Comparison of ENCODE assay signal across 11 cellular contexts in the genomic region with DNA sequence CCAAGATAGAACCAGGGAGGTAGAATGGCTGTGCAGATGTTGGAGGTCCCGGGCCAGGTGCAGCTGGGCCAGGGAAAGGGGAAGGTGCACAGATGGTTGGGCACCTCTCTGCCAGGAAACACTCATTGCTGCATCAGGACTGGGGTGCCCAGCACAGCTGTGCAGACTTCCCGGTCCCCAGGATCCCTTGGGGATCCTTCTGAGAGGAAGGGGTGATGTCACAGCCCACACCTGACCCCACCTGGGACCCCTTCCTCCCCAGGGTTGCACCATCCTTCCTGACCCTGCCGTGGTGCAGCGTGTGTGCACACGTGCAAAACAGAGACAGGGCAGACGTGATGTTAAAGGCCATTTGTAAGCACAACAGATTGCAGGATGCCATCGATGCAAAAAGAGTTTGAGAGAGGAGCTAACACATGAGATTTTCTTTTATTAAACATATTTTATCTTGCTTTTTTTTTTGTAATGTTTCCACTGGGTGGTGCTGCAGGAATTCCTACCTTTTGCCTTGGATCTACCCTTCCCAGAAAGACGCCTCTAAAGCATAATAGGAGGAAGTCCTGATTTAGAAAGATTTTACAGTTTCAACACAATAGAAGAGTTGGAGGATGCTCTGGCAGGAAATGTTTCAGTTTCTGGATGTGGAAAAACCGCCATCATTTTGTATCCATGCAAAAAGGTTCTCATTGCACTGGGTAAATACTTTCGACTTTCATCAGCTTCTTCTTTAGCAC. TPM values are rescaled to one million over a fixed set of nuclear protein-coding genes. Genes with fewer than 3 reads are reported as not detected.
DNase-seq lines count a peak whose midpoint lies in the region; ATAC-seq, FAIRE-seq and TF ChIP-seq lines count a peak whose summit lies in the region.
"Had no signal": no experiment of that assay in that cellular context is flagged by ENCODE, and none has a peak within 500 bp of the region (broad histone marks: within the 10 kb centered on the region; RNA-seq: fewer than 3 reads in every experiment).

No MANE protein-coding gene starts in this region.

- FAIRE-seq in GM12892 (lab: Jason Lieb, UNC) = no peak
- FAIRE-seq: G401.6, H54 had no signal

- peak; percentile 42 for ATAC-seq in HG02678 (IDR thresholded peaks at IDR 0.05; ENCODE audit: unreplicated experiment)
- peak; percentile 27 to 65 for ATAC-seq in lower lobe of right lung
- no peak for ATAC-seq in GM18502 (IDR thresholded peaks at IDR 0.05; ENCODE audit: poor library complexity, unreplicated experiment)
- ATAC-seq in GM19395 (IDR thresholded peaks at IDR 0.05; ENCODE audit: unreplicated experiment) = no peak

- H3K27me3 ChIP-seq in AG04450 (ENCODE audit: control insufficient read depth, insufficient read depth, low read length) (no peaks in the 10 kb centered on the region), adipocyte (replicated peaks; ENCODE audit: control insufficient read depth, insufficient read depth, low read length) (no peaks in the 10 kb centered on the region), lower lobe of right lung (ENCODE audit: low read depth) (no peaks in the 10 kb centered on the region)

- H3K4me1 ChIP-seq in adipocyte (ENCODE audit: control insufficient read depth, insufficient read depth, low read length) (peaks cover 26% of the 10 kb centered on the region), lower lobe of right lung (peaks cover 61% of the 10 kb centered on the region)

- H3K9me3 ChIP-seq in AG04450 (ENCODE audit: control insufficient read depth, insufficient read depth, low read length) = no peaks in the 10 kb centered on the region; the same call in none of the 2 replicates
- H3K9me3 ChIP-seq in adipocyte (ENCODE audit: control insufficient read depth, low read length) = peaks cover 11% of the 10 kb centered on the region
- H3K9me3 ChIP-seq in lower lobe of right lung = no peaks in the 10 kb centered on the region

- CTCF ChIA-PET in AG04450 (lab: Charles Lee) = interaction anchor here (0.7 to 9.5 kb wide), 5 partner anchors 9 to 308 kb away, joined by 3 to 158 read pairs (median 7); no protein-coding TSS in a partner anchor

- TF ChIP-seq POLR2A in GM12892 (IDR thresholded peaks at IDR 0.05; ENCODE audit: low read depth, low read length) = no peak

- H3K36me3 ChIP-seq in adipocyte (ENCODE audit: control insufficient read depth, insufficient read depth, low read length, severe bottlenecking) = peaks cover 2% of the 10 kb centered on the region
- H3K36me3 ChIP-seq in lower lobe of right lung = no peaks in the 10 kb centered on the region

- H3K4me3 ChIP-seq in AG04450 (ENCODE audit: low read depth, low read length) = no peak overlapping the region
- H3K4me3 ChIP-seq in adipocyte (ENCODE audit: low read length) = peak overlapping the region; percentile 25
- H3K4me3 ChIP-seq in lower lobe of right lung = no peak overlapping the region

- intact Hi-C loops in lower lobe of right lung (cut with DNase I) = no loop called here

- 0 out of 2 replicates have a peak, but pooled peaks have one; percentile 20 for TF ChIP-seq CTCF in AG04450 (IDR thresholded peaks at IDR 0.05; ENCODE audit: low read depth, low read length)
- TF ChIP-seq CTCF in lower lobe of right lung (IDR thresholded peaks at IDR 0.05) = no peak

- POLR2A ChIA-PET in AG04450 (lab: Yijun Ruan, JAX) = no interaction called here

- peak overlapping the region; percentile 20 for H3K9ac ChIP-seq in adipocyte (ENCODE audit: low read length)

- no peak overlapping the region for H3K27ac ChIP-seq in AG04450 (ENCODE audit: low read depth, low read length)
- H3K27ac ChIP-seq in lower lobe of right lung = peak overlapping the region; percentile 53

- DNase-seq in AG04450 (ENCODE audit: low read depth, low spot score) (no peak), adipocyte (ENCODE audit: low read depth) (no peak), lower lobe of right lung (no peak), GM12892 (ENCODE audit: insufficient read length) (no peak), NCI-H446 treated with DMSO at 0.1 percent for 48 hours (lab: John Stamatoyannopoulos, UW) (no peak)
- DNase-seq: NCI-H1694 treated with DMSO at 0.1 percent for 48 hours had no signal

RNA-seq across cellular contexts. Expression of a gene that starts 14.8 kb away (rescaled TPM):
- 26.7 and 31.2 TPM in 2 replicates for polyA plus RNA-seq in AG04450 (2011; rRNA removed)
- polyA minus RNA-seq in AG04450 (2011; rRNA and poly(A)+ RNA removed) = 21.4 and 27.3 TPM in 2 replicates
- total RNA-seq in lower lobe of right lung = 29.1 TPM
- 3.0 TPM for polyA plus RNA-seq in GM12892 (2012; ENCODE audit: missing spikeins)

Comparison
In these comparisons a context has a peak if more than half of its experiments do, and no peak if none do; other contexts are left out.
1. ATAC-seq: peak in HG02678 (single experiment) and lower lobe of right lung (2 of 2); none in GM18502 (single experiment) and GM19395 (single experiment).